17 cellular contexts compared by ENCODE assay signal in genomic region chr6:92460133-92460532, GRCh38.
"Had no signal": no experiment of that assay in that cellular context is flagged by ENCODE, and none has a peak within 500 bp of the region (broad histone marks: within the 10 kb centered on the region; RNA-seq: fewer than 3 reads in every experiment).

No MANE protein-coding gene starts in this region.

- ATAC-seq: naive thymus-derived CD4-positive, alpha-beta T cell; natural killer cell treated with Interleukin-12 subunit alpha and Interleukin-12 subunit beta and Interleukin-15 and Interleukin-18, amount 100 ng/mL, for 72 hours; right cardiac atrium; sciatic nerve; stimulated activated effector memory CD8-positive, alpha-beta T cell treated with anti-CD3 and anti-CD28 coated beads, Interleukin-12 subunit alpha, Interleukin-12 subunit beta, amount 100 ng/mL, for 72 hours; upper lobe of right lung had no signal

- DNase-seq: islet precursor cell; left ventricle myocardium inferior; mesendoderm; naive thymus-derived CD4-positive, alpha-beta T cell; ovary; right cardiac atrium; stimulated activated CD4-positive, alpha-beta T cell treated with anti-CD3 and anti-CD28 coated beads, Interleukin-12 subunit alpha, Interleukin-12 subunit beta, amount 100 ng/mL, for 4 hours; stimulated activated CD4-positive, alpha-beta T cell treated with anti-CD3 and anti-CD28 coated beads, Interleukin-15, amount 100 ng/mL, for 24 hours; stimulated activated CD4-positive, alpha-beta T cell treated with anti-CD3 and anti-CD28 coated beads, Interleukin-2, amount 100 ng/mL, for 24 hours; stimulated activated CD4-positive, alpha-beta T cell treated with anti-CD3 and anti-CD28 coated beads, Interleukin-4, amount 100 ng/mL, for 1 hour; stimulated activated naive CD4-positive, alpha-beta T cell; tibial artery; trophoblast cell; upper lobe of right lung had no signal
